ENCODE assay signal across 1 cellular context in genomic region chr10:22722770-22723169, GRCh38.
TF ChIP-seq lines count a peak whose summit lies in the region.

No MANE protein-coding gene starts in this region.

TF ChIP-seq in K562, 482 proteins besides CTCF, POLR2A, EP300 and RAD21:
- TF ChIP-seq ILK (tag; IDR thresholded peaks at IDR 0.05; ENCODE audit: borderline replicate concordance, low read depth), result no peak
- TF ChIP-seq SAP30 (IDR thresholded peaks at IDR 0.05; ENCODE audit: borderline replicate concordance, insufficient read depth, low read depth, low read length, poor library complexity, severe bottlenecking), result no peak
- no peak for TF ChIP-seq CLOCK (CRISPR knock-in tag; IDR thresholded peaks at IDR 0.05; ENCODE audit: borderline replicate concordance)
- no peak for TF ChIP-seq TARDBP (IDR thresholded peaks at IDR 0.05)
- no peak for TF ChIP-seq NR0B1 (IDR thresholded peaks at IDR 0.05; ENCODE audit: partially characterized antibody)
- TF ChIP-seq ZNF24 (IDR thresholded peaks at IDR 0.05), result no peak
- TF ChIP-seq ARID1B (IDR thresholded peaks at IDR 0.05), result no peak
- no peak for TF ChIP-seq ZKSCAN8 (CRISPR knock-in tag; IDR thresholded peaks at IDR 0.05)
- TF ChIP-seq NELFE (IDR thresholded peaks at IDR 0.05; ENCODE audit: insufficient read depth, insufficient read length), result no peak
- TF ChIP-seq PPARD (CRISPR knock-in tag; IDR thresholded peaks at IDR 0.05), result no peak
- TF ChIP-seq YBX1 (IDR thresholded peaks at IDR 0.05), result no peak
